Comparison of ENCODE assay signal across 22 cellular contexts in genomic region chr2:200253631-200254030, GRCh38. TPM values are rescaled to one million over a fixed set of nuclear protein-coding genes. Genes with fewer than 3 reads are reported as not detected.
DNase-seq lines count a peak whose midpoint lies in the region; ATAC-seq, FAIRE-seq and TF ChIP-seq lines count a peak whose summit lies in the region.
"Had no signal": no experiment of that assay in that cellular context is flagged by ENCODE, and none has a peak within 500 bp of the region (broad histone marks: within the 10 kb centered on the region; RNA-seq: fewer than 3 reads in every experiment).

No MANE protein-coding gene starts in this region.

- H3K4me3 Mint-ChIP-seq in chondrocyte (ENCODE audit: unreplicated experiment) = no peak overlapping the region
- H3K4me3 Mint-ChIP-seq in T-helper 17 cell = no peak overlapping the region
- H3K4me3 Mint-ChIP-seq: B cell; stimulated activated naive CD8-positive, alpha-beta T cell treated with anti-CD3 and anti-CD28 coated beads, Interleukin-15, amount 100 ng/mL, for 72 hours; T-helper 2 cell treated with Interferon-gamma antibody and Interleukin-4, amounts not matched to agents 5 μg/mL and 100 μg/mL, for 36 hours had no signal

- FAIRE-seq in H54 (lab: Jason Lieb, UNC) = peak; percentile 30
- FAIRE-seq: D721Med, endometrium had no signal

- H3K27me3 ChIP-seq in AG04450 (ENCODE audit: control insufficient read depth, insufficient read depth, low read length) = no peaks in the 10 kb centered on the region
- H3K27me3 ChIP-seq: cardiac muscle cell had no signal

- no peaks in the 10 kb centered on the region for H3K36me3 Mint-ChIP-seq in chondrocyte (ENCODE audit: low read depth)
- no peaks in the 10 kb centered on the region for H3K36me3 Mint-ChIP-seq in T-helper 17 cell (ENCODE audit: low read depth)

- no peak for TF ChIP-seq POLR2A in H54 (IDR thresholded peaks at IDR 0.05; ENCODE audit: low read depth, low read length)
- TF ChIP-seq POLR2A in GM18505 (IDR thresholded peaks at IDR 0.05; ENCODE audit: borderline replicate concordance, extremely low read depth, insufficient read depth, insufficient read length) = no peak

- DNase-seq in AG04450 (ENCODE audit: low read depth, low spot score) (no peak), H54 (ENCODE audit: insufficient read length, low spot score) (no peak), chondrocyte (ENCODE audit: low spot score) (no peak), left lobe of liver (ENCODE audit: low spot score) (no peak), T-helper 17 cell (no peak)
- DNase-seq in activated T-cell treated with anti-CD3 and anti-CD28 coated beads, Interleukin-2, amount 50 U/mL, for 1 hour = no peak
- DNase-seq: activated CD4-positive, CD25-positive, alpha-beta regulatory T cell treated with anti-CD3 and anti-CD28 coated beads, Interleukin-2, amount 50 U/mL, for 72 hours; activated naive CD4-positive, alpha-beta T cell; head of caudate nucleus; left colon; NCI-H1105 treated with DMSO at 0.1 percent for 48 hours; NCI-H2171 treated with DMSO at 0.1 percent for 48 hours; SIG-M5; stimulated activated naive CD8-positive, alpha-beta T cell treated with anti-CD3 and anti-CD28 coated beads, Interleukin-15, amount 100 ng/mL, for 72 hours had no signal

- POLR2A ChIA-PET in AG04450 (lab: Yijun Ruan, JAX) = interaction anchor here (1.3 kb wide), 1 partner anchor 214 kb away, joined by 3 read pairs; no protein-coding TSS in a partner anchor

- H3K4me1 Mint-ChIP-seq in chondrocyte (ENCODE audit: low read depth) (peaks cover 37% of the 10 kb centered on the region), T-helper 17 cell (peaks cover 4% of the 10 kb centered on the region)
- H3K4me1 Mint-ChIP-seq: B cell; stimulated activated naive CD8-positive, alpha-beta T cell treated with anti-CD3 and anti-CD28 coated beads, Interleukin-15, amount 100 ng/mL, for 72 hours had no signal

- H3K27ac Mint-ChIP-seq in chondrocyte (ENCODE audit: unreplicated experiment) (peak overlapping the region; percentile 95), T-helper 17 cell (no peak overlapping the region)
- H3K27ac Mint-ChIP-seq: B cell; stimulated activated naive CD8-positive, alpha-beta T cell treated with anti-CD3 and anti-CD28 coated beads, Interleukin-15, amount 100 ng/mL, for 72 hours; T-helper 2 cell treated with Interferon-gamma antibody and Interleukin-4, amounts not matched to agents 5 μg/mL and 100 μg/mL, for 36 hours had no signal

- peak overlapping the region; percentile 94 for H3K27ac ChIP-seq in AG04450 (ENCODE audit: low read depth, low read length)
- H3K27ac ChIP-seq: cardiac muscle cell had no signal

- H3K9me3 Mint-ChIP-seq in chondrocyte (ENCODE audit: low read depth) = no peaks in the 10 kb centered on the region
- H3K9me3 Mint-ChIP-seq: stimulated activated naive CD8-positive, alpha-beta T cell treated with anti-CD3 and anti-CD28 coated beads, Interleukin-15, amount 100 ng/mL, for 72 hours; T-helper 2 cell treated with Interferon-gamma antibody and Interleukin-4, amounts not matched to agents 5 μg/mL and 100 μg/mL, for 36 hours had no signal

- CTCF ChIA-PET in AG04450 (lab: Charles Lee) = interaction anchor here (0.7 kb wide), 1 partner anchor 147 kb away, joined by 4 read pairs; no protein-coding TSS in a partner anchor

- ATAC-seq in left lobe of liver = peak; percentile 63
- no peak for ATAC-seq in GM18505 (IDR thresholded peaks at IDR 0.05; ENCODE audit: unreplicated experiment)
- no peak for ATAC-seq in T-helper 17 cell
- ATAC-seq in GM18861 (IDR thresholded peaks at IDR 0.05; ENCODE audit: unreplicated experiment) = no peak
- ATAC-seq: left colon; stimulated activated naive CD8-positive, alpha-beta T cell treated with anti-CD3 and anti-CD28 coated beads, Interleukin-15, amount 100 ng/mL, for 72 hours had no signal

- H3K9me3 ChIP-seq in AG04450 (ENCODE audit: control insufficient read depth, insufficient read depth, low read length) (no peaks in the 10 kb centered on the region), T-helper 17 cell (ENCODE audit: control insufficient read depth, low read length, poor library complexity, severe bottlenecking) (no peaks in the 10 kb centered on the region)

- H3K27me3 Mint-ChIP-seq in chondrocyte (ENCODE audit: low read depth) (no peaks in the 10 kb centered on the region), T-helper 17 cell (peaks cover 19% of the 10 kb centered on the region)
- H3K27me3 Mint-ChIP-seq: progenitor cell of endocrine pancreas had no signal

- H3K4me3 ChIP-seq in AG04450 (ENCODE audit: low read depth, low read length) = no peak overlapping the region
- H3K4me3 ChIP-seq: cardiac muscle cell had no signal

- TF ChIP-seq CTCF in AG04450 (IDR thresholded peaks at IDR 0.05; ENCODE audit: low read depth, low read length) (no peak), chondrocyte (IDR thresholded peaks at IDR 0.05) (no peak)

RNA-seq across cellular contexts. Expression of gene SPATS2L, which starts 52.9 kb away (rescaled TPM):
- polyA plus RNA-seq in AG04450 (2011; rRNA removed) = 335 and 361 TPM in 2 replicates
- polyA minus RNA-seq in AG04450 (2011; rRNA and poly(A)+ RNA removed) = 219 and 226 TPM in 2 replicates
- total RNA-seq in chondrocyte (233 to 237 TPM (median 233 TPM) in 3 replicates), left lobe of liver (66.8 TPM), T-helper 17 cell (1 to 10 TPM; 3.1 to 7.0 TPM)
